25 cellular contexts compared by ENCODE assay signal in the genomic region with DNA sequence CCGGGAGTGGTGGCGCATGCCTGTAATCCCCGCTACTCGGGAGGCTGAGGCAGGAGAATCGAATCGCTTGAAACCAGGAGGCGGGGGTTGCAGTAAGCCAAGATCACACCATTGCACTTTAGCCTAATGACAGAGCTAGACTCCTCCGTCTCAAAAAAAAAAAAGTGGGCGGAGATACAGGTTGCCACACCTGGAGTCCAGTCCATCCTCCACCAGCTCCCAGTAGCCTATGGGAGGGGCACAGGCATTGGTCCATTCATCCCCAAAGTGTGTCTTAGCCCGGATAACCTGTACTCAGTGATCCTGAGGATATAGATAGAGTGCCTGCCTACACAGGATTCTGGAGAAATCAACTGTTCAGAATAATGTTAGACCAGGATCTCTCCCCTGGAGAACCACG.
"Had no signal": no experiment of that assay in that cellular context is flagged by ENCODE, and none has a peak within 500 bp of the region (broad histone marks: within the 10 kb centered on the region; RNA-seq: fewer than 3 reads in every experiment).

No MANE protein-coding gene starts in this region.

- H3K9me3 ChIP-seq: ascending aorta, gastroesophageal sphincter, lower lobe of right lung, ovary had no signal

- H3K4me3 ChIP-seq: ascending aorta, gastroesophageal sphincter, lower lobe of right lung, ovary, skin epidermis had no signal

- FAIRE-seq: endothelial cell of umbilical vein, kidney had no signal

- ATAC-seq: activated CD4-positive, CD25-positive, alpha-beta regulatory T cell treated with anti-CD3 and anti-CD28 coated beads, Interleukin-2, amount 50 U/mL, for 24 hours; gastroesophageal sphincter; lower lobe of right lung; natural killer cell; sciatic nerve; stimulated activated effector memory CD8-positive, alpha-beta T cell treated with anti-CD3 and anti-CD28 coated beads, Interleukin-12 subunit alpha, Interleukin-12 subunit beta, amount 100 ng/mL, for 72 hours had no signal

- H3K27ac ChIP-seq: ascending aorta, brain microvascular endothelial cell, gastroesophageal sphincter, lower lobe of right lung, skin epidermis had no signal

- DNase-seq: activated CD4-positive, alpha-beta T cell treated with anti-CD3 and anti-CD28 coated beads for 48 hours; activated CD4-positive, alpha-beta T cell treated with anti-CD3 and anti-CD28 coated beads, Interleukin-2, amount 50 U/mL, for 48 hours; activated CD8-positive, alpha-beta memory T cell treated with anti-CD3 and anti-CD28 coated beads for 24 hours; activated effector memory CD4-positive, alpha-beta T cell treated with anti-CD3 and anti-CD28 coated beads, Interleukin-2, amount 50 U/mL, for 16 hours; activated naive CD4-positive, alpha-beta T cell treated with anti-CD3 and anti-CD28 coated beads for 36 hours; activated naive CD8-positive, alpha-beta T cell treated with anti-CD3 and anti-CD28 coated beads, Interleukin-2, amount 10 ng/mL, durations not matched to agents 7 days and 5 days; brain microvascular endothelial cell; cortex of kidney; head of caudate nucleus; hypothalamus; immature natural killer cell; kidney; lower lobe of right lung; mesendoderm; natural killer cell; ovary; stimulated activated CD4-positive, alpha-beta T cell treated with anti-CD3 and anti-CD28 coated beads, Interleukin-4, amount 100 ng/mL, for 24 hours; substantia nigra had no signal

- H3K27me3 ChIP-seq: ascending aorta, brain microvascular endothelial cell, gastroesophageal sphincter, ovary had no signal

- H3K36me3 ChIP-seq: ascending aorta, brain microvascular endothelial cell, gastroesophageal sphincter, lower lobe of right lung, ovary had no signal
